In the genomic region with DNA sequence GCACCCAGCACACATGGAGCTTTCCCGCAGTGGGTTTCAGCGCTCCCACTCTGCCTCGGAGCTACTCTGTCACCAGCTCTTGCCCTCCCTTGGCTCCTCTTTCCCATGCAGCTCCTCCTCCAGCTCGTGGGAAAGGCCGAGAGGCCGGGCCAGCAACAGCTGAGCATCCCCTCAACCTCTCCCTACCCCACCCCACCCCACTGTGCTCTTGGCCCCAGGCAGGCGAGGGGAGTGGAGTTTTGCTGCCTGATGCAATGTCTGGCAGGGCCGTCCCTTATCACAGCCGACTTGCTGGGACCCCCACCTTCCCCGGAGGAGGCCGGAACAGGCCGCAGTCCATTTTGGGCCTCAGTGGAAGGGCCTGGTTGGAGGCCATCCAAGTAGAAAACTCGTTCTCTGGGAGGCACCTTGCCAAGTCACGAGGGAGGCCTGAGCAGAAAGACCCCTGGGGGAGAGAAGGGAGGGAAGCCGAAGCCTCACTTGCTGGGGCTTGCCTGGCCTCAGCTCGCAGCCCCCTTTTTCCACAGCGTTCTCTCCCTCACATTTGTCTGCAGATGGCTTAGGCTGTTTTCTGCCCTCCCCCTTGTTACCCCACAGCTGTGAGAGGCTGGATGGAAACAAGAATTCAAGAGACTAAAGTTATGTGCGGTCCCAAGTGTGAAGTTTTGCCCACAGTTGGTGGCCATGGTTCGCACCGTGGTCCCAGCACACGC, we compare ENCODE assay signal across 1 cellular context.
A peak's percentile ranks its signal among the peaks of the same experiment; 100 is the strongest.
TF ChIP-seq lines count a peak whose summit lies in the region.

No MANE protein-coding gene starts in this region.

TF ChIP-seq in K562, 482 proteins besides CTCF, POLR2A, EP300 and RAD21 (continued from another document):
- TF ChIP-seq, protein P1, sequence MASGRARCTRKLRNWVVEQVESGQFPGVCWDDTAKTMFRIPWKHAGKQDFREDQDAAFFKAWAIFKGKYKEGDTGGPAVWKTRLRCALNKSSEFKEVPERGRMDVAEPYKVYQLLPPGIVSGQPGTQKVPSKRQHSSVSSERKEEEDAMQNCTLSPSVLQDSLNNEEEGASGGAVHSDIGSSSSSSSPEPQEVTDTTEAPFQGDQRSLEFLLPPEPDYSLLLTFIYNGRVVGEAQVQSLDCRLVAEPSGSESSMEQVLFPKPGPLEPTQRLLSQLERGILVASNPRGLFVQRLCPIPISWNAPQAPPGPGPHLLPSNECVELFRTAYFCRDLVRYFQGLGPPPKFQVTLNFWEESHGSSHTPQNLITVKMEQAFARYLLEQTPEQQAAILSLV (tag; IDR thresholded peaks at IDR 0.05) = no peak
- TF ChIP-seq SMARCB1 (IDR thresholded peaks at IDR 0.05; ENCODE audit: insufficient read length, low read depth) (no peak), MCM3 (IDR thresholded peaks at IDR 0.05) (no peak), HDAC3 (IDR thresholded peaks at IDR 0.05; ENCODE audit: borderline replicate concordance, partially characterized antibody) (no peak), ZNF644 (tag; IDR thresholded peaks at IDR 0.05; ENCODE audit: low read depth) (no peak), IFI16 (CRISPR knock-in tag; IDR thresholded peaks at IDR 0.05) (no peak), EGR1 (conservative IDR thresholded peaks at IDR 0.05) (no peak), ARID2 (IDR thresholded peaks at IDR 0.05) (no peak), ZNF12 (CRISPR knock-in tag; IDR thresholded peaks at IDR 0.05) (no peak), MBD1 (CRISPR knock-in tag; IDR thresholded peaks at IDR 0.05) (no peak), BRF1 (IDR thresholded peaks at IDR 0.05; ENCODE audit: borderline replicate concordance, extremely low read depth, insufficient read length) (no peak), E2F3 (CRISPR knock-in tag; IDR thresholded peaks at IDR 0.05) (no peak), CEBPZ (IDR thresholded peaks at IDR 0.05; ENCODE audit: borderline replicate concordance, low read depth, low read length) (no peak), ZNF584 (CRISPR knock-in tag; IDR thresholded peaks at IDR 0.05; ENCODE audit: low read depth) (peak; percentile 84; the same call in 1 of the 2 replicates), POLR2H (tag; IDR thresholded peaks at IDR 0.05; ENCODE audit: low read depth) (no peak), SNRNP70 (optimal IDR thresholded peaks at IDR 0.05; ENCODE audit: low read depth, low read length) (no peak), TBL1XR1 (IDR thresholded peaks at IDR 0.05; ENCODE audit: low read length in 2 of 2) (no peak), TCF3 (CRISPR knock-in tag; IDR thresholded peaks at IDR 0.05) (no peak), LARP7 (IDR thresholded peaks at IDR 0.05) (no peak), CEBPG (CRISPR knock-in tag; IDR thresholded peaks at IDR 0.05) (peak; percentile 84; the same call in 1 of the 2 replicates), CEBPG (tag; conservative IDR thresholded peaks at IDR 0.05 in 1 of 2, IDR thresholded peaks at IDR 0.05 in 1 of 2) (no peak)
- TF ChIP-seq, protein P2, sequence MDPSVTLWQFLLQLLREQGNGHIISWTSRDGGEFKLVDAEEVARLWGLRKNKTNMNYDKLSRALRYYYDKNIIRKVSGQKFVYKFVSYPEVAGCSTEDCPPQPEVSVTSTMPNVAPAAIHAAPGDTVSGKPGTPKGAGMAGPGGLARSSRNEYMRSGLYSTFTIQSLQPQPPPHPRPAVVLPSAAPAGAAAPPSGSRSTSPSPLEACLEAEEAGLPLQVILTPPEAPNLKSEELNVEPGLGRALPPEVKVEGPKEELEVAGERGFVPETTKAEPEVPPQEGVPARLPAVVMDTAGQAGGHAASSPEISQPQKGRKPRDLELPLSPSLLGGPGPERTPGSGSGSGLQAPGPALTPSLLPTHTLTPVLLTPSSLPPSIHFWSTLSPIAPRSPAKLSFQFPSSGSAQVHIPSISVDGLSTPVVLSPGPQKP (CRISPR knock-in tag; IDR thresholded peaks at IDR 0.05) = no peak
